8 cellular contexts compared by ENCODE assay signal in genomic region chr16:5070431-5071186, GRCh38. TPM values are rescaled to one million over a fixed set of nuclear protein-coding genes. Genes with fewer than 3 reads are reported as not detected.
DNase-seq lines count a peak whose midpoint lies in the region; ATAC-seq and TF ChIP-seq lines count a peak whose summit lies in the region.

No MANE protein-coding gene starts in this region.

- peak overlapping the region; percentile 86 for H3K27ac Mint-ChIP-seq in activated naive CD4-positive, alpha-beta T cell treated with anti-CD3 and anti-CD28 coated beads for 36 hours
- peak overlapping the region; percentile 97 for H3K27ac Mint-ChIP-seq in activated T-helper 1 cell treated with anti-CD3 and anti-CD28 coated beads, Interleukin-12 subunit alpha, Interleukin-12 subunit beta, Interleukin-2, Interleukin-4 antibody, amounts not matched to agents 30 ng/mL and 10 ng/mL and 1 ng/mL, durations not matched to agents 14 hours and 24 hours and 36 hours

- no peaks in the 10 kb centered on the region for H3K27me3 ChIP-seq in lower lobe of right lung (ENCODE audit: low read depth)

- H3K9me3 ChIP-seq in lower lobe of right lung = no peaks in the 10 kb centered on the region

- peak overlapping the region; percentile 88 for H3K27ac ChIP-seq in lower lobe of right lung
- H3K27ac ChIP-seq in temporal lobe (ENCODE audit: low read depth, low read length) = peak overlapping the region; percentile 88

- CTCF ChIA-PET in activated naive CD4-positive, alpha-beta T cell treated with anti-CD3 and anti-CD28 coated beads for 36 hours (lab: Charles Lee) = interaction anchor here (0.6 to 1.6 kb wide), 4 partner anchors 12 to 22 kb away, joined by 3 to 5 read pairs (median 4); no protein-coding TSS in a partner anchor

- no peaks in the 10 kb centered on the region for H3K27me3 Mint-ChIP-seq in activated naive CD4-positive, alpha-beta T cell treated with anti-CD3 and anti-CD28 coated beads for 36 hours (ENCODE audit: low read depth)
- peaks cover 6% of the 10 kb centered on the region for H3K27me3 Mint-ChIP-seq in activated T-helper 1 cell treated with anti-CD3 and anti-CD28 coated beads, Interleukin-12 subunit alpha, Interleukin-12 subunit beta, Interleukin-2, Interleukin-4 antibody, amounts not matched to agents 30 ng/mL and 10 ng/mL and 1 ng/mL, durations not matched to agents 14 hours and 24 hours and 36 hours (ENCODE audit: insufficient read depth)

- peaks cover 9% of the 10 kb centered on the region for H3K36me3 Mint-ChIP-seq in activated naive CD4-positive, alpha-beta T cell treated with anti-CD3 and anti-CD28 coated beads for 36 hours (ENCODE audit: low read depth)
- peaks cover 4% of the 10 kb centered on the region for H3K36me3 Mint-ChIP-seq in activated T-helper 1 cell treated with anti-CD3 and anti-CD28 coated beads, Interleukin-12 subunit alpha, Interleukin-12 subunit beta, Interleukin-2, Interleukin-4 antibody, amounts not matched to agents 30 ng/mL and 10 ng/mL and 1 ng/mL, durations not matched to agents 14 hours and 24 hours and 36 hours (ENCODE audit: low read depth)

- H3K36me3 ChIP-seq in lower lobe of right lung = peaks cover 19% of the 10 kb centered on the region

- H3K4me1 ChIP-seq in lower lobe of right lung = peaks cover 22% of the 10 kb centered on the region

- TF ChIP-seq POLR2A in GM18505 (IDR thresholded peaks at IDR 0.05; ENCODE audit: borderline replicate concordance, extremely low read depth, insufficient read depth, insufficient read length) = no peak

- DNase-seq in activated naive CD4-positive, alpha-beta T cell treated with anti-CD3 and anti-CD28 coated beads for 36 hours = no peak
- DNase-seq in activated naive CD4-positive, alpha-beta T cell (lab: John Stamatoyannopoulos, UW) = no peak
- no peak for DNase-seq in activated T-helper 1 cell treated with anti-CD3 and anti-CD28 coated beads, Interleukin-12 subunit alpha, Interleukin-12 subunit beta, Interleukin-2, Interleukin-4 antibody, amounts not matched to agents 30 ng/mL and 10 ng/mL and 1 ng/mL, durations not matched to agents 14 hours and 24 hours and 36 hours (ENCODE audit: low spot score)
- DNase-seq in lower lobe of right lung (no peak), islet precursor cell (no peak)

- no peak for TF ChIP-seq CTCF in lower lobe of right lung (IDR thresholded peaks at IDR 0.05)

- intact Hi-C loops in activated naive CD4-positive, alpha-beta T cell treated with anti-CD3 and anti-CD28 coated beads for 36 hours (cut with micrococcal nuclease) = loop anchor here (1.0 to 5.0 kb wide), 2 partner anchors 27 to 38 kb away; partner anchors contain the start of genes EEF2KMT and NAGPA
- intact Hi-C loops in activated T-helper 1 cell treated with anti-CD3 and anti-CD28 coated beads, Interleukin-12 subunit alpha, Interleukin-12 subunit beta, Interleukin-2, Interleukin-4 antibody, amounts not matched to agents 30 ng/mL and 10 ng/mL and 1 ng/mL, durations not matched to agents 14 hours and 24 hours and 36 hours (cut with micrococcal nuclease) = loop anchor here (1.0 to 5.0 kb wide), 6 partner anchors 22 to 303 kb away; partner anchors contain the start of genes EEF2KMT, GLYR1, ROGDI and UBN1
- intact Hi-C loops in lower lobe of right lung (cut with DNase I) = no loop called here

- ATAC-seq in lower lobe of right lung (no peak), GM18505 (IDR thresholded peaks at IDR 0.05; ENCODE audit: unreplicated experiment) (no peak), GM19035 (IDR thresholded peaks at IDR 0.05; ENCODE audit: unreplicated experiment) (no peak)

- no peaks in the 10 kb centered on the region for H3K9me3 Mint-ChIP-seq in activated naive CD4-positive, alpha-beta T cell treated with anti-CD3 and anti-CD28 coated beads for 36 hours
- H3K9me3 Mint-ChIP-seq in activated T-helper 1 cell treated with anti-CD3 and anti-CD28 coated beads, Interleukin-12 subunit alpha, Interleukin-12 subunit beta, Interleukin-2, Interleukin-4 antibody, amounts not matched to agents 30 ng/mL and 10 ng/mL and 1 ng/mL, durations not matched to agents 14 hours and 24 hours and 36 hours = no peaks in the 10 kb centered on the region

- peaks cover 31% of the 10 kb centered on the region for H3K4me1 Mint-ChIP-seq in activated naive CD4-positive, alpha-beta T cell treated with anti-CD3 and anti-CD28 coated beads for 36 hours (ENCODE audit: low read depth)
- H3K4me1 Mint-ChIP-seq in activated T-helper 1 cell treated with anti-CD3 and anti-CD28 coated beads, Interleukin-12 subunit alpha, Interleukin-12 subunit beta, Interleukin-2, Interleukin-4 antibody, amounts not matched to agents 30 ng/mL and 10 ng/mL and 1 ng/mL, durations not matched to agents 14 hours and 24 hours and 36 hours (ENCODE audit: low read depth) = peaks cover 24% of the 10 kb centered on the region

- no peak overlapping the region for H3K4me3 ChIP-seq in lower lobe of right lung

- peak overlapping the region; percentile 97 for H3K4me3 Mint-ChIP-seq in activated naive CD4-positive, alpha-beta T cell treated with anti-CD3 and anti-CD28 coated beads for 36 hours
- peak overlapping the region; percentile 93 for H3K4me3 Mint-ChIP-seq in activated T-helper 1 cell treated with anti-CD3 and anti-CD28 coated beads, Interleukin-12 subunit alpha, Interleukin-12 subunit beta, Interleukin-2, Interleukin-4 antibody, amounts not matched to agents 30 ng/mL and 10 ng/mL and 1 ng/mL, durations not matched to agents 14 hours and 24 hours and 36 hours

RNA-seq across cellular contexts. Expression of gene ALG1, which starts 1.0 kb away (rescaled TPM):
- total RNA-seq in activated naive CD4-positive, alpha-beta T cell treated with anti-CD3 and anti-CD28 coated beads for 36 hours = 1 to 10 TPM; 8.6 to 8.9 TPM
- total RNA-seq in activated T-helper 1 cell treated with anti-CD3 and anti-CD28 coated beads, Interleukin-12 subunit alpha, Interleukin-12 subunit beta, Interleukin-2, Interleukin-4 antibody, amounts not matched to agents 30 ng/mL and 10 ng/mL and 1 ng/mL, durations not matched to agents 14 hours and 24 hours and 36 hours = 40.0 and 41.4 TPM in 2 replicates
- total RNA-seq in lower lobe of right lung (17.8 TPM), temporal lobe (8.6 TPM)

RNA-seq across cellular contexts. Expression of gene C16orf89, which starts 4.9 kb away (rescaled TPM):
- total RNA-seq in activated naive CD4-positive, alpha-beta T cell treated with anti-CD3 and anti-CD28 coated beads for 36 hours = not detected
- not detected in 2 replicates for total RNA-seq in activated T-helper 1 cell treated with anti-CD3 and anti-CD28 coated beads, Interleukin-12 subunit alpha, Interleukin-12 subunit beta, Interleukin-2, Interleukin-4 antibody, amounts not matched to agents 30 ng/mL and 10 ng/mL and 1 ng/mL, durations not matched to agents 14 hours and 24 hours and 36 hours
- total RNA-seq in lower lobe of right lung = 198 TPM
- total RNA-seq in temporal lobe = 7.9 TPM

RNA-seq across cellular contexts. Expression of gene EEF2KMT, which starts 27.0 kb away (rescaled TPM):
- total RNA-seq in activated naive CD4-positive, alpha-beta T cell treated with anti-CD3 and anti-CD28 coated beads for 36 hours = 10 to 100 TPM; 13.8 to 14.2 TPM
- total RNA-seq in activated T-helper 1 cell treated with anti-CD3 and anti-CD28 coated beads, Interleukin-12 subunit alpha, Interleukin-12 subunit beta, Interleukin-2, Interleukin-4 antibody, amounts not matched to agents 30 ng/mL and 10 ng/mL and 1 ng/mL, durations not matched to agents 14 hours and 24 hours and 36 hours = 27.5 and 27.7 TPM in 2 replicates
- total RNA-seq in lower lobe of right lung = 9.5 TPM
- total RNA-seq in temporal lobe = 4.4 TPM

RNA-seq across cellular contexts. Expression of gene NAGPA, which starts 36.9 kb away (rescaled TPM):
- total RNA-seq in activated naive CD4-positive, alpha-beta T cell treated with anti-CD3 and anti-CD28 coated beads for 36 hours = 1 to 10 TPM; 5.8 to 7.9 TPM
- total RNA-seq in activated T-helper 1 cell treated with anti-CD3 and anti-CD28 coated beads, Interleukin-12 subunit alpha, Interleukin-12 subunit beta, Interleukin-2, Interleukin-4 antibody, amounts not matched to agents 30 ng/mL and 10 ng/mL and 1 ng/mL, durations not matched to agents 14 hours and 24 hours and 36 hours = 11.6 and 12.5 TPM in 2 replicates
- total RNA-seq in lower lobe of right lung (24.1 TPM), temporal lobe (8.6 TPM)

Comparison
In these comparisons a context has a peak if more than half of its experiments do, and no peak if none do; other contexts are left out.
1. RNA of gene C16orf89, which starts 4.9 kb away (total RNA-seq): 198 TPM in lower lobe of right lung (single experiment); 7.9 TPM in temporal lobe (single experiment), not detected in activated T-helper 1 cell treated with anti-CD3 and anti-CD28 coated beads, Interleukin-12 subunit alpha, Interleukin-12 subunit beta, Interleukin-2, Interleukin-4 antibody, amounts not matched to agents 30 ng/mL and 10 ng/mL and 1 ng/mL, durations not matched to agents 14 hours and 24 hours and 36 hours and not detected in activated naive CD4-positive, alpha-beta T cell treated with anti-CD3 and anti-CD28 coated beads for 36 hours; every median in the first group is over 10 times any median in the second.